Comparison of ENCODE assay signal across 16 cellular contexts in the genomic region with DNA sequence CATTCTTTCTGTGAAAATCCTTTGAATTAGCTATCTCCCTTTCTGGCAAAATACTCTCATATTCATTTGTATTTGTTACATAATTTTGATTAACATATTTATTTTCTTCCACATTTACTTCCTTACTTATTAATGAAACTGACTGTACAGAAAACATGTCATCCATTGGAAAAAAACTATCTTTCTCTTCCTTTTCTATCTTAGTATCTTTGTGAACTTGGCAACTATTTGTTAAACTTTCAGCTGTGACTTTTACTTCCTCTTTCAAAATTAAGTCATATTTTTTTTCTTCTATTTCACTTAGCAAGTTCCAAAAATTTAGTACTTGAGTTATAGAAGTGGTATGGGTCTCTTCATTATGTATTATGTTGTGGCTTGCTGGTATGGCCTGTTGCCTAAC. TPM values are rescaled to one million over a fixed set of nuclear protein-coding genes. Genes with fewer than 3 reads are reported as not detected.
DNase-seq lines count a peak whose midpoint lies in the region; ATAC-seq and TF ChIP-seq lines count a peak whose summit lies in the region.
"Had no signal": no experiment of that assay in that cellular context is flagged by ENCODE, and none has a peak within 500 bp of the region (broad histone marks: within the 10 kb centered on the region; RNA-seq: fewer than 3 reads in every experiment).

No MANE protein-coding gene starts in this region.

- ATAC-seq in GM18502 (IDR thresholded peaks at IDR 0.05; ENCODE audit: poor library complexity, unreplicated experiment) (peak; percentile 36), GM21423 (IDR thresholded peaks at IDR 0.05; ENCODE audit: unreplicated experiment) (peak; percentile 37), HG03095 (IDR thresholded peaks at IDR 0.05; ENCODE audit: unreplicated experiment) (peak; percentile 31), T-cell (replicated peaks in 1 of 4) (no peak)
- ATAC-seq in CD8-positive, alpha-beta T cell = no peak

- H3K27me3 ChIP-seq in OCI-LY3 (ENCODE audit: low read depth, low read length) (no peaks in the 10 kb centered on the region), ascending aorta (no peaks in the 10 kb centered on the region)
- H3K27me3 ChIP-seq in CD8-positive, alpha-beta T cell (ENCODE audit: insufficient read depth, low read length) = no peaks in the 10 kb centered on the region
- H3K27me3 ChIP-seq: MG63, uterus had no signal

- no peak overlapping the region for H3K4me3 Mint-ChIP-seq in CD8-positive, alpha-beta T cell
- no peak overlapping the region for H3K4me3 Mint-ChIP-seq in T-cell
- H3K4me3 Mint-ChIP-seq: nephron had no signal

- peaks cover 40% of the 10 kb centered on the region for H3K4me1 ChIP-seq in OCI-LY3 (ENCODE audit: low read length)
- no peaks in the 10 kb centered on the region for H3K4me1 ChIP-seq in CD8-positive, alpha-beta T cell (ENCODE audit: insufficient read depth, low read length)
- H3K4me1 ChIP-seq in ascending aorta = peaks cover 0 to 3% of the 10 kb centered on the region in 2 donors
- H3K4me1 ChIP-seq: uterus had no signal

- no peak overlapping the region for H2AFZ ChIP-seq in OCI-LY3 (ENCODE audit: low read depth, low read length)

- intact Hi-C loops in CD8-positive, alpha-beta T cell (cut with DNase I, micrococcal nuclease) = no loop called here
- intact Hi-C loops in ascending aorta (cut with DNase I) = no loop called here

- peaks cover 15% of the 10 kb centered on the region for H3K27me3 Mint-ChIP-seq in CD8-positive, alpha-beta T cell (ENCODE audit: low read depth)
- H3K27me3 Mint-ChIP-seq in T-cell = peaks cover 16 to 23% of the 10 kb centered on the region in 2 donors

- H3K36me3 Mint-ChIP-seq in CD8-positive, alpha-beta T cell = no peaks in the 10 kb centered on the region
- no peaks in the 10 kb centered on the region for H3K36me3 Mint-ChIP-seq in T-cell

- no peaks in the 10 kb centered on the region for H3K4me1 Mint-ChIP-seq in CD8-positive, alpha-beta T cell (ENCODE audit: low read depth)
- H3K4me1 Mint-ChIP-seq in T-cell = no peaks in the 10 kb centered on the region

- TF ChIP-seq CTCF in OCI-LY3 (IDR thresholded peaks at IDR 0.05; ENCODE audit: low read depth, low read length) = no peak
- no peak for TF ChIP-seq CTCF in CD8-positive, alpha-beta T cell (IDR thresholded peaks at IDR 0.05)
- no peak for TF ChIP-seq CTCF in ascending aorta (IDR thresholded peaks at IDR 0.05)

- peaks cover 2% of the 10 kb centered on the region for H3K9me3 Mint-ChIP-seq in CD8-positive, alpha-beta T cell
- peaks cover 0 to under 1% (median 0%) of the 10 kb centered on the region in 3 donors for H3K9me3 Mint-ChIP-seq in T-cell
- H3K9me3 Mint-ChIP-seq: nephron had no signal

- H3K27ac Mint-ChIP-seq in CD8-positive, alpha-beta T cell = no peak overlapping the region
- no peak overlapping the region for H3K27ac Mint-ChIP-seq in T-cell
- H3K27ac Mint-ChIP-seq: nephron had no signal

- H3K27ac ChIP-seq in OCI-LY3 (ENCODE audit: low read length) (peak overlapping the region; percentile 86), ascending aorta (no peak overlapping the region)
- no peak overlapping the region for H3K27ac ChIP-seq in CD8-positive, alpha-beta T cell (ENCODE audit: low read depth, low read length)
- H3K27ac ChIP-seq: uterus, WERI-Rb-1 had no signal

- H3K36me3 ChIP-seq in OCI-LY3 (replicated peaks; ENCODE audit: low read depth, low read length) = no peaks in the 10 kb centered on the region
- H3K36me3 ChIP-seq in CD8-positive, alpha-beta T cell (ENCODE audit: insufficient read depth, low read length) = no peaks in the 10 kb centered on the region
- no peaks in the 10 kb centered on the region for H3K36me3 ChIP-seq in ascending aorta
- H3K36me3 ChIP-seq: MG63, uterus, WERI-Rb-1 had no signal

- H3K79me2 ChIP-seq in OCI-LY3 (ENCODE audit: low read length) = no peaks in the 10 kb centered on the region

- no peaks in the 10 kb centered on the region for H4K20me1 ChIP-seq in OCI-LY3 (ENCODE audit: insufficient read depth, low read length)

- CTCF ChIA-PET in CD8-positive, alpha-beta T cell (lab: Charles Lee) = no interaction called here
- CTCF ChIA-PET in T-cell (lab: Charles Lee) = no interaction called here

- H3K4me3 ChIP-seq in OCI-LY3 (ENCODE audit: low read length) = peak overlapping the region; percentile 21; the same call in 1 of the 2 replicates
- H3K4me3 ChIP-seq in CD8-positive, alpha-beta T cell (ENCODE audit: low read depth, low read length) = no peak overlapping the region
- H3K4me3 ChIP-seq in ascending aorta = no peak overlapping the region
- H3K4me3 ChIP-seq: MG63, uterus had no signal

- no peak for DNase-seq in CD8-positive, alpha-beta T cell
- DNase-seq in T-cell (no peak), ascending aorta (ENCODE audit: low spot score in 2 of 2) (no peak), NCI-H2107 treated with DMSO at 0.1 percent for 48 hours (lab: John Stamatoyannopoulos, UW; ENCODE audit: unreplicated experiment) (no peak)
- DNase-seq: activated T-cell treated with anti-CD3 and anti-CD28 coated beads for 4 hours; AML-193; effector memory CD4-positive, alpha-beta T cell; MG63; small intestine; uterus; WERI-Rb-1 had no signal

- peak overlapping the region; percentile 54 for H3K4me2 ChIP-seq in OCI-LY3 (ENCODE audit: low read length)

- H3K9me3 ChIP-seq in OCI-LY3 (ENCODE audit: insufficient read depth, low read length) (no peaks in the 10 kb centered on the region), ascending aorta (no peaks in the 10 kb centered on the region)
- H3K9me3 ChIP-seq in CD8-positive, alpha-beta T cell (ENCODE audit: low read length) = no peaks in the 10 kb centered on the region
- H3K9me3 ChIP-seq: MG63, uterus had no signal

- POLR2A ChIA-PET in CD8-positive, alpha-beta T cell (lab: Charles Lee) = no interaction called here
- POLR2A ChIA-PET in T-cell (lab: Charles Lee) = no interaction called here

- peak overlapping the region; percentile 26; the same call in 1 of the 2 replicates for H3K9ac ChIP-seq in OCI-LY3 (ENCODE audit: low read length)

RNA-seq across cellular contexts. Expression of gene RAD51AP2, which starts 2.6 kb away (rescaled TPM):
- total RNA-seq in CD8-positive, alpha-beta T cell = not detected
- not detected for total RNA-seq in T-cell
- total RNA-seq in ascending aorta = not detected

RNA-seq across cellular contexts. Expression of gene VSNL1, which starts 24.8 kb away (rescaled TPM):
- not detected for total RNA-seq in CD8-positive, alpha-beta T cell
- total RNA-seq in T-cell (under 1 TPM in 1 of 5 donors, not detected in 4; 0.22 TPM), ascending aorta (not detected)

Comparison
In these comparisons a context has a peak if more than half of its experiments do, and no peak if none do; other contexts are left out.
1. ATAC-seq: peak in GM18502 (single experiment), GM21423 (single experiment) and HG03095 (single experiment); none in CD8-positive, alpha-beta T cell (single experiment) and T-cell (0 of 4).